Comparison of ENCODE assay signal across 2 cellular contexts in genomic region chr10:26860542-26861325, GRCh38.
TF ChIP-seq lines count a peak whose summit lies in the region.

Gene ABI1, minus strand, starts transcription at chr10:26860958. Its CDS starts 95 bp downstream, at chr10:26860863.

TF ChIP-seq in IMR-90, 13 proteins besides CTCF, POLR2A, EP300 and RAD21 (continued from another document):
- peak; percentile 59; the same call in 1 of the 2 replicates for TF ChIP-seq MXI1 (IDR thresholded peaks at IDR 0.05; ENCODE audit: borderline replicate concordance, low read depth, low read length)
- TF ChIP-seq RCOR1 (IDR thresholded peaks at IDR 0.05; ENCODE audit: insufficient replicate concordance, low read length), result no peak
- TF ChIP-seq SMC3 (IDR thresholded peaks at IDR 0.05; ENCODE audit: low read depth, low read length), result peak; percentile 8; the same call in 1 of the 2 replicates
- TF ChIP-seq CEBPB (IDR thresholded peaks at IDR 0.05; ENCODE audit: low read depth, low read length), result no peak
- TF ChIP-seq NFE2L2 (IDR thresholded peaks at IDR 0.05; ENCODE audit: low read depth, low read length), result no peak
- peak; percentile 98 for TF ChIP-seq MAZ (IDR thresholded peaks at IDR 0.05; ENCODE audit: borderline replicate concordance, low read depth, low read length)
- no peak for TF ChIP-seq RFX5 (IDR thresholded peaks at IDR 0.05; ENCODE audit: low read depth, low read length)
- TF ChIP-seq, protein P1, sequence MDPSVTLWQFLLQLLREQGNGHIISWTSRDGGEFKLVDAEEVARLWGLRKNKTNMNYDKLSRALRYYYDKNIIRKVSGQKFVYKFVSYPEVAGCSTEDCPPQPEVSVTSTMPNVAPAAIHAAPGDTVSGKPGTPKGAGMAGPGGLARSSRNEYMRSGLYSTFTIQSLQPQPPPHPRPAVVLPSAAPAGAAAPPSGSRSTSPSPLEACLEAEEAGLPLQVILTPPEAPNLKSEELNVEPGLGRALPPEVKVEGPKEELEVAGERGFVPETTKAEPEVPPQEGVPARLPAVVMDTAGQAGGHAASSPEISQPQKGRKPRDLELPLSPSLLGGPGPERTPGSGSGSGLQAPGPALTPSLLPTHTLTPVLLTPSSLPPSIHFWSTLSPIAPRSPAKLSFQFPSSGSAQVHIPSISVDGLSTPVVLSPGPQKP (IDR thresholded peaks at IDR 0.05; ENCODE audit: borderline replicate concordance, low read depth, low read length), result no peak

TF ChIP-seq in endothelial cell of umbilical vein, 7 proteins besides CTCF, POLR2A, EP300 and RAD21 (continued from another document):
- TF ChIP-seq POLR2AphosphoS5 (IDR thresholded peaks at IDR 0.05; ENCODE audit: insufficient read depth, low read depth, low read length) (peak; percentile 84), MYC (IDR thresholded peaks at IDR 0.05; ENCODE audit: low read depth, low read length) (peak; percentile 58), EZH2 (IDR thresholded peaks at IDR 0.05; ENCODE audit: borderline replicate concordance, low read depth, low read length, severe bottlenecking) (no peak)
- TF ChIP-seq, protein P2, sequence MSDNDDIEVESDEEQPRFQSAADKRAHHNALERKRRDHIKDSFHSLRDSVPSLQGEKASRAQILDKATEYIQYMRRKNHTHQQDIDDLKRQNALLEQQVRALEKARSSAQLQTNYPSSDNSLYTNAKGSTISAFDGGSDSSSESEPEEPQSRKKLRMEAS (IDR thresholded peaks at IDR 0.05; ENCODE audit: insufficient read depth, insufficient read length), result no peak
